Comparison of ENCODE assay signal across 10 cellular contexts in genomic region chr15:77541421-77542181, GRCh38.
DNase-seq lines count a peak whose midpoint lies in the region; ATAC-seq lines count a peak whose summit lies in the region.
"Had no signal": no experiment of that assay in that cellular context is flagged by ENCODE, and none has a peak within 500 bp of the region (broad histone marks: within the 10 kb centered on the region; RNA-seq: fewer than 3 reads in every experiment).

No MANE protein-coding gene starts in this region.

- H3K4me3 Mint-ChIP-seq in naive B cell, result peak overlapping the region in 6 of 8 donors; percentile 9 to 85 (median 47)

- H3K4me1 Mint-ChIP-seq in naive B cell, result peaks cover 39 to 69% (median 54%) of the 10 kb centered on the region in 3 donors

- no peak for ATAC-seq in naive B cell (ENCODE audit: low read depth in 2 of 2)
- ATAC-seq in HG02938 (IDR thresholded peaks at IDR 0.05; ENCODE audit: unreplicated experiment), result no peak
- ATAC-seq in activated CD4-positive, CD25-positive, alpha-beta regulatory T cell treated with anti-CD3 and anti-CD28 coated beads, Interleukin-2, amount 50 U/mL, for 24 hours, result no peak

- peak overlapping the region in 3 of 6 donors; percentile 40 to 73 (median 71) for H3K27ac Mint-ChIP-seq in naive B cell

- H3K27me3 Mint-ChIP-seq in naive B cell, result peaks cover 0 to 13% (median 8%) of the 10 kb centered on the region in 3 donors

- DNase-seq in AG08395 (ENCODE audit: low spot score) (peak; percentile 56), RPMI7951 (ENCODE audit: low read depth) (peak; percentile 66), fibroblast of the conjunctiva (ENCODE audit: low read depth) (peak; percentile 20), naive B cell (no peak), DMS79 treated with DMSO at 0.1 percent for 48 hours (lab: John Stamatoyannopoulos, UW) (no peak), NCI-H1092 (lab: John Stamatoyannopoulos, UW) (no peak)
- DNase-seq: activated gamma-delta T cell treated with Interleukin-2 at 50 U/mL for 16 hours, WERI-Rb-1 had no signal

- no peaks in the 10 kb centered on the region for H3K9me3 Mint-ChIP-seq in naive B cell

- H3K36me3 Mint-ChIP-seq in naive B cell, result no peaks in the 10 kb centered on the region

Comparison
In these comparisons a context has a peak if more than half of its experiments do, and no peak if none do; other contexts are left out.
1. DNase-seq: peak in AG08395 (single experiment), RPMI7951 (single experiment) and fibroblast of the conjunctiva (single experiment); none in naive B cell (single experiment), DMS79 treated with DMSO at 0.1 percent for 48 hours (single experiment) and NCI-H1092 (single experiment).